In genomic region chrX:109635151-109635550, GRCh38 we compare ENCODE assay signal across 8 cellular contexts. TPM values are rescaled to one million over a fixed set of nuclear protein-coding genes. Genes with fewer than 3 reads are reported as not detected.
DNase-seq lines count a peak whose midpoint lies in the region; ATAC-seq, FAIRE-seq and TF ChIP-seq lines count a peak whose summit lies in the region.

No MANE protein-coding gene starts in this region.

- FAIRE-seq in D721Med (lab: Jason Lieb, UNC) (no peak), GM12892 (lab: Jason Lieb, UNC) (no peak)

- peak; percentile 39 for TF ChIP-seq CTCF in D721Med (IDR thresholded peaks at IDR 0.05; ENCODE audit: insufficient read depth, missing control alignments)

- DNase-seq in D721Med (ENCODE audit: insufficient read length, low spot score) (no peak), HCEC 1CT (peak; percentile 10), SKM-1 (lab: John Stamatoyannopoulos, UW; ENCODE audit: unreplicated experiment) (peak; percentile 11), kidney tubule cell (ENCODE audit: low spot score) (peak; percentile 30), GM12892 (ENCODE audit: insufficient read length) (no peak), NCI-H2196 (lab: John Stamatoyannopoulos, UW; ENCODE audit: unreplicated experiment) (no peak)
- DNase-seq in activated CD8-positive, alpha-beta memory T cell treated with anti-CD3 and anti-CD28 coated beads, Interleukin-2, amount 50 U/mL, for 4 hours = no peak

- TF ChIP-seq POLR2A in GM12892 (IDR thresholded peaks at IDR 0.05; ENCODE audit: low read depth, low read length) = no peak

- ATAC-seq in HG02571 (IDR thresholded peaks at IDR 0.05; ENCODE audit: unreplicated experiment) = no peak

RNA-seq across cellular contexts. Expression of gene KCNE5, which starts 10.2 kb away (rescaled TPM):
- polyA plus RNA-seq in GM12892 (2012; ENCODE audit: missing spikeins) = 0.23 TPM

Comparison
In these comparisons a context has a peak if more than half of its experiments do, and no peak if none do; other contexts are left out.
1. DNase-seq: peak in HCEC 1CT (single experiment), SKM-1 (single experiment) and kidney tubule cell (single experiment); none in D721Med (single experiment), GM12892 (single experiment), NCI-H2196 (single experiment) and activated CD8-positive, alpha-beta memory T cell treated with anti-CD3 and anti-CD28 coated beads, Interleukin-2, amount 50 U/mL, for 4 hours (single experiment).